ENCODE assay signal across 36 cellular contexts in the genomic region with DNA sequence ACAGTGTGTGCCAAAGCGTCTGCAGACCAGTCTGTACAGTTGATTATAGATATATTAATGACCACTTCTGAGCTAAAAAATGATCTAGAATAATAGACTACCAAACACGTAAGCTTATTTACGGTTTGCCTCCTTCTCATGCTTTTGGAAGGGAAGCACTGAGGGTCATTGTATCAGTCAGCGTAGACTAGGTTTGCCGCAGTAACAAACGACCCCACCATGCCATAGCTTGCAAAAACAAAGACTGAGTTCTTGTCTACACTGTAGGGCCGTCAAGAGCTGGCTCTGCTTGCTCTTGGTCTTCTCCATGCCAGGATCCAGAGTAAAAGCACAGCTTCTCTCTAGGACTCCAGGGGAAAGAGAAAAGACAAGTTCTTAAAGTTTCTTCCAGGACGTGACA.
"Had no signal": no experiment of that assay in that cellular context is flagged by ENCODE, and none has a peak within 500 bp of the region (broad histone marks: within the 10 kb centered on the region; RNA-seq: fewer than 3 reads in every experiment).

No MANE protein-coding gene starts in this region.

- H3K27ac ChIP-seq: ascending aorta, cardiac muscle cell, VCaP had no signal

- H3K36me3 Mint-ChIP-seq: activated naive CD8-positive, alpha-beta T cell treated with anti-CD3 and anti-CD28 coated beads, Interleukin-2, amount 10 ng/mL, durations not matched to agents 7 days and 5 days had no signal

- H3K4me3 Mint-ChIP-seq: activated B cell treated with CpG ODN at 0.5 μM for 24 hours; activated CD4-positive, alpha-beta T cell treated with anti-CD3 and anti-CD28 coated beads, Interleukin-2, amount 10 ng/mL, durations not matched to agents 24 days and 14 days; activated CD8-positive, alpha-beta T cell treated with anti-CD3 and anti-CD28 coated beads for 36 hours; activated naive CD4-positive, alpha-beta T cell treated with anti-CD3 and anti-CD28 coated beads, Interleukin-2, amount 10 ng/mL, durations not matched to agents 7 days and 5 days; activated naive CD4-positive, alpha-beta T cell treated with anti-CD3 and anti-CD28 coated beads, Interleukin-2, amount 50 U/mL, for 24 hours; activated naive CD8-positive, alpha-beta T cell; activated naive CD8-positive, alpha-beta T cell treated with anti-CD3 and anti-CD28 coated beads, Interleukin-2, amount 10 ng/mL, durations not matched to agents 7 days and 5 days; activated naive CD8-positive, alpha-beta T cell treated with anti-CD3 and anti-CD28 coated beads, Interleukin-2, amount 50 U/mL, for 24 hours; activated T-helper 1 cell treated with anti-CD3 and anti-CD28 coated beads, Interleukin-12 subunit alpha, Interleukin-12 subunit beta, Interleukin-2, Interleukin-4 antibody, amounts not matched to agents 30 ng/mL and 10 ng/mL and 1 ng/mL, durations not matched to agents 14 hours and 24 hours and 36 hours; brain; central memory CD8-positive, alpha-beta T cell; T-helper 1 cell treated with Interleukin-12 subunit alpha and Interleukin-12 subunit beta and Interleukin-4 antibody, amounts not matched to agents 30 μg/mL and 1 μg/mL, for 36 hours; T-helper 2 cell treated with Interferon-gamma antibody and Interleukin-4, amounts not matched to agents 5 μg/mL and 100 μg/mL, for 36 hours had no signal

- H3K27ac Mint-ChIP-seq: activated B cell treated with CpG ODN at 0.5 μM for 24 hours; activated CD4-positive, alpha-beta T cell treated with anti-CD3 and anti-CD28 coated beads, Interleukin-2, amount 10 ng/mL, durations not matched to agents 24 days and 14 days; activated CD8-positive, alpha-beta T cell treated with anti-CD3 and anti-CD28 coated beads for 36 hours; activated naive CD4-positive, alpha-beta T cell treated with anti-CD3 and anti-CD28 coated beads, Interleukin-2, amount 10 ng/mL, durations not matched to agents 7 days and 5 days; activated naive CD4-positive, alpha-beta T cell treated with anti-CD3 and anti-CD28 coated beads, Interleukin-2, amount 50 U/mL, for 24 hours; activated naive CD8-positive, alpha-beta T cell; activated naive CD8-positive, alpha-beta T cell treated with anti-CD3 and anti-CD28 coated beads, Interleukin-2, amount 10 ng/mL, durations not matched to agents 7 days and 5 days; activated naive CD8-positive, alpha-beta T cell treated with anti-CD3 and anti-CD28 coated beads, Interleukin-2, amount 50 U/mL, for 24 hours; activated T-helper 1 cell treated with anti-CD3 and anti-CD28 coated beads, Interleukin-12 subunit alpha, Interleukin-12 subunit beta, Interleukin-2, Interleukin-4 antibody, amounts not matched to agents 30 ng/mL and 10 ng/mL and 1 ng/mL, durations not matched to agents 14 hours and 24 hours and 36 hours; activated T-helper 2 cell treated with anti-CD3 and anti-CD28 coated beads, Interferon-gamma antibody, Interleukin-2, Interleukin-4, amounts not matched to agents 10 μg/mL and 5 μg/mL and 100 μg/mL, durations not matched to agents 14 hours and 24 hours and 36 hours; brain; T-helper 1 cell treated with Interleukin-12 subunit alpha and Interleukin-12 subunit beta and Interleukin-4 antibody, amounts not matched to agents 30 μg/mL and 1 μg/mL, for 36 hours; T-helper 2 cell treated with Interferon-gamma antibody and Interleukin-4, amounts not matched to agents 5 μg/mL and 100 μg/mL, for 36 hours had no signal

- DNase-seq: activated B cell treated with CpG ODN at 0.5 μM for 24 hours; activated CD4-positive, alpha-beta T cell treated with anti-CD3 and anti-CD28 coated beads for 4 hours; activated CD4-positive, alpha-beta T cell treated with anti-CD3 and anti-CD28 coated beads, Interleukin-2, amount 10 ng/mL, durations not matched to agents 24 days and 14 days; activated CD4-positive, alpha-beta T cell treated with anti-CD3 and anti-CD28 coated beads, Interleukin-2, amount 50 U/mL, for 1 hour; activated CD4-positive, alpha-beta T cell treated with anti-CD3 and anti-CD28 coated beads, Interleukin-2, amount 50 U/mL, for 4 hours; activated CD4-positive, CD25-positive, alpha-beta regulatory T cell treated with anti-CD3 and anti-CD28 coated beads, Interleukin-2, amount 50 U/mL, for 72 hours; activated CD8-positive, alpha-beta memory T cell treated with anti-CD3 and anti-CD28 coated beads, Interleukin-2, amount 50 U/mL, for 4 hours; activated CD8-positive, alpha-beta T cell treated with anti-CD3 and anti-CD28 coated beads for 36 hours; activated effector memory CD4-positive, alpha-beta T cell treated with Interleukin-2 at 50 U/mL for 16 hours; activated gamma-delta T cell; activated naive CD4-positive, alpha-beta T cell treated with anti-CD3 and anti-CD28 coated beads, Interleukin-2, amount 10 ng/mL, durations not matched to agents 7 days and 5 days; activated naive CD4-positive, alpha-beta T cell treated with Interleukin-2 at 50 U/mL for 16 hours; activated naive CD8-positive, alpha-beta T cell treated with anti-CD3 and anti-CD28 coated beads, Interleukin-2, amount 10 ng/mL, durations not matched to agents 7 days and 5 days; activated naive CD8-positive, alpha-beta T cell treated with anti-CD3 and anti-CD28 coated beads, Interleukin-2, amount 50 U/mL, for 24 hours; activated T-cell treated with anti-CD3 and anti-CD28 coated beads for 4 hours; activated T-cell treated with anti-CD3 and anti-CD28 coated beads, Interleukin-2, amount 50 U/mL, for 1 hour; activated T-cell treated with anti-CD3 and anti-CD28 coated beads, Interleukin-2, amount 50 U/mL, for 48 hours; amygdala; anterior cingulate cortex; caudate nucleus; cerebellar nuclear complex; SW 1271; T-helper 1 cell; T-helper 2 cell; T-helper 9 cell had no signal

- H3K4me1 ChIP-seq: ascending aorta had no signal

- H3K4me3 ChIP-seq: ascending aorta, cardiac muscle cell had no signal

- ATAC-seq: activated CD8-positive, alpha-beta T cell treated with anti-CD3 and anti-CD28 coated beads for 36 hours; activated naive CD8-positive, alpha-beta T cell treated with anti-CD3 and anti-CD28 coated beads, Interleukin-2, amount 50 U/mL, for 24 hours had no signal

- H3K36me3 ChIP-seq: ascending aorta, cardiac muscle cell had no signal

- H3K4me1 Mint-ChIP-seq: activated B cell treated with CpG ODN at 0.5 μM for 24 hours had no signal

- H3K27me3 ChIP-seq: ascending aorta, cardiac muscle cell had no signal

- H3K27me3 Mint-ChIP-seq: activated B cell treated with CpG ODN at 0.5 μM for 24 hours; activated CD4-positive, alpha-beta T cell treated with anti-CD3 and anti-CD28 coated beads, Interleukin-2, amount 10 ng/mL, durations not matched to agents 24 days and 14 days; activated CD8-positive, alpha-beta T cell treated with anti-CD3 and anti-CD28 coated beads for 36 hours; activated naive CD4-positive, alpha-beta T cell treated with anti-CD3 and anti-CD28 coated beads, Interleukin-2, amount 10 ng/mL, durations not matched to agents 7 days and 5 days; activated naive CD4-positive, alpha-beta T cell treated with anti-CD3 and anti-CD28 coated beads, Interleukin-2, amount 50 U/mL, for 24 hours; activated naive CD8-positive, alpha-beta T cell; activated naive CD8-positive, alpha-beta T cell treated with anti-CD3 and anti-CD28 coated beads, Interleukin-2, amount 10 ng/mL, durations not matched to agents 7 days and 5 days; central memory CD8-positive, alpha-beta T cell had no signal
